Comparison of ENCODE assay signal across 1 cellular context in genomic region chr2:217844696-217845095, GRCh38.
TF ChIP-seq lines count a peak whose summit lies in the region.

No MANE protein-coding gene starts in this region.

TF ChIP-seq in HepG2, 621 proteins besides CTCF, POLR2A, EP300 and RAD21:
- no peak for TF ChIP-seq KDM5B (CRISPR knock-in tag; IDR thresholded peaks at IDR 0.05; ENCODE audit: borderline replicate concordance)
- TF ChIP-seq TFAP4 (IDR thresholded peaks at IDR 0.05; ENCODE audit: borderline replicate concordance, low read depth), result no peak
- peak; percentile 58; the same call in 1 of the 2 replicates for TF ChIP-seq ZNF280D (CRISPR knock-in tag; IDR thresholded peaks at IDR 0.05)
- TF ChIP-seq HOXD1 (CRISPR knock-in tag; IDR thresholded peaks at IDR 0.05), result no peak
- TF ChIP-seq ZNF382 (CRISPR knock-in tag; IDR thresholded peaks at IDR 0.05; ENCODE audit: borderline replicate concordance), result no peak
- TF ChIP-seq ZNF253 (CRISPR knock-in tag; IDR thresholded peaks at IDR 0.05; ENCODE audit: borderline replicate concordance), result no peak
- no peak for TF ChIP-seq ZNF768 (CRISPR knock-in tag; IDR thresholded peaks at IDR 0.05)
- TF ChIP-seq TARDBP (CRISPR knock-in tag; IDR thresholded peaks at IDR 0.05), result no peak
